In the genomic region with DNA sequence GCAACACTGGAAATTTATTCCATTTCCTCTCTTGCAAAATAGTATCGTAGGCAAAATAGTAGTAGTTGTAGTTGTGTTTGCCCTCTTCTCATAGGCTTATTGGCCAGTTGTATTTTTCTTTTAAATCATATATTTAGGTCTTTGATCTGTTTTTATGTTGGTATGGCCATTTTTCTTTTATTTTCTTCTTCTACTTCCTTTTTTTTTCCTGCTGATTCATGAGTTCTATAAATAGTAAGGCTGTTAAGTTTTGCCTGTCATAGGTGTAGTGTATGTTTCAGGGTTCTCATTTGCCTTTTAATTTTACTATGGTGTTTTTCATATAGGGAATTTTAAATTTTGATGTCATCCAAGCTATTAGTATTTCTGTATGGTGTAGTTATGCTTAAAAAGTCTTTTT, we compare ENCODE assay signal across 24 cellular contexts. TPM values are rescaled to one million over a fixed set of nuclear protein-coding genes. Genes with fewer than 3 reads are reported as not detected.
A peak's percentile ranks its signal among the peaks of the same experiment; 100 is the strongest.
DNase-seq lines count a peak whose midpoint lies in the region; ATAC-seq, FAIRE-seq and TF ChIP-seq lines count a peak whose summit lies in the region.
"Had no signal": no experiment of that assay in that cellular context is flagged by ENCODE, and none has a peak within 500 bp of the region (broad histone marks: within the 10 kb centered on the region; RNA-seq: fewer than 3 reads in every experiment).

No MANE protein-coding gene starts in this region.

- H3K9me3 Mint-ChIP-seq in glutamatergic neuron (ENCODE audit: unreplicated experiment), result no peaks in the 10 kb centered on the region
- H3K9me3 Mint-ChIP-seq: activated CD4-positive, alpha-beta T cell treated with anti-CD3 and anti-CD28 coated beads, Interleukin-2, amount 10 ng/mL, durations not matched to agents 7 days and 5 days; central memory CD8-positive, alpha-beta T cell; effector memory CD8-positive, alpha-beta T cell; natural killer cell had no signal

- peaks cover 3% of the 10 kb centered on the region for H3K27me3 Mint-ChIP-seq in glutamatergic neuron (ENCODE audit: unreplicated experiment)
- H3K27me3 Mint-ChIP-seq: activated CD4-positive, alpha-beta T cell treated with anti-CD3 and anti-CD28 coated beads, Interleukin-2, amount 10 ng/mL, durations not matched to agents 7 days and 5 days had no signal

- TF ChIP-seq CTCF in gastrocnemius medialis (IDR thresholded peaks at IDR 0.05 in 4 of 5, conservative IDR thresholded peaks at IDR 0.05 in 1 of 5), result no peak
- TF ChIP-seq CTCF in glutamatergic neuron (IDR thresholded peaks at IDR 0.05; ENCODE audit: partially characterized antibody, unreplicated experiment), result no peak
- TF ChIP-seq CTCF in dorsolateral prefrontal cortex (IDR thresholded peaks at IDR 0.05 in 54 of 56, conservative IDR thresholded peaks at IDR 0.05 in 2 of 56; ENCODE audit: low read depth in 1 of 56, partially characterized antibody in 56 of 56), result no peak

- TF ChIP-seq POLR2A in gastrocnemius medialis (IDR thresholded peaks at IDR 0.05), result no peak

- H3K27me3 ChIP-seq in gastrocnemius medialis, result no peaks in the 10 kb centered on the region
- H3K27me3 ChIP-seq in dorsolateral prefrontal cortex, result no peaks in the 10 kb centered on the region
- H3K27me3 ChIP-seq: upper lobe of right lung had no signal

- H3K36me3 Mint-ChIP-seq in glutamatergic neuron (ENCODE audit: unreplicated experiment), result no peaks in the 10 kb centered on the region
- H3K36me3 Mint-ChIP-seq: natural killer cell had no signal

- peak in 1 of 2 donors; percentile 37 for ATAC-seq in gastrocnemius medialis
- ATAC-seq: effector memory CD8-positive, alpha-beta T cell; natural killer cell; upper lobe of right lung had no signal

- no peak overlapping the region for H3K4me3 Mint-ChIP-seq in glutamatergic neuron (ENCODE audit: unreplicated experiment)
- H3K4me3 Mint-ChIP-seq: activated CD4-positive, alpha-beta T cell treated with anti-CD3 and anti-CD28 coated beads, Interleukin-2, amount 10 ng/mL, durations not matched to agents 7 days and 5 days; B cell; central memory CD8-positive, alpha-beta T cell; effector memory CD8-positive, alpha-beta T cell; natural killer cell had no signal

- intact Hi-C loops in gastrocnemius medialis (cut with DNase I; ENCODE audit: low total_unique reads) (loop anchor here (2.0 to 5.0 kb wide), 2 partner anchors 36 to 167 kb away; a partner anchor contains a TSS), dorsolateral prefrontal cortex (cut with DNase I) (no loop called here)

- peak overlapping the region; percentile 51 to 82 (median 75) for H3K27ac ChIP-seq in gastrocnemius medialis
- H3K27ac ChIP-seq in dorsolateral prefrontal cortex, result peak overlapping the region in 1 of 59 donors; percentile 80
- H3K27ac ChIP-seq: 22Rv1, upper lobe of right lung had no signal

- DNase-seq in NCI-H446 treated with DMSO at 0.1 percent for 48 hours (lab: John Stamatoyannopoulos, UW) (peak; percentile 31), NCI-H446 (lab: John Stamatoyannopoulos, UW) (no peak), NOMO-1 treated with DMSO at 0.1 percent for 48 hours (lab: John Stamatoyannopoulos, UW; ENCODE audit: unreplicated experiment) (peak; percentile 38), gastrocnemius medialis (no peak), cerebellar nuclear complex (lab: John Stamatoyannopoulos, UW) (no peak), glutamatergic neuron (no peak), dorsolateral prefrontal cortex (no peak)
- DNase-seq: activated CD4-positive, alpha-beta T cell treated with anti-CD3 and anti-CD28 coated beads, Interleukin-2, amount 10 ng/mL, durations not matched to agents 7 days and 5 days; activated CD8-positive, alpha-beta memory T cell treated with anti-CD3 and anti-CD28 coated beads, Interleukin-2, amount 50 U/mL, for 4 hours; effector memory CD8-positive, alpha-beta T cell; natural killer cell; NCI-H1436; NCI-H2171; RPMI8226; SW 1271; upper lobe of right lung had no signal

- peak; percentile 5 for FAIRE-seq in colon (lab: Jason Lieb, UNC)
- FAIRE-seq: TTC549 had no signal

- in situ Hi-C loops in gastrocnemius medialis (cut with MboI; ENCODE audit: low sequenced_read_pairs in 4 of 4), result no loop called here

- no peaks in the 10 kb centered on the region for H3K36me3 ChIP-seq in gastrocnemius medialis
- H3K36me3 ChIP-seq: upper lobe of right lung had no signal

- H3K4me1 ChIP-seq in gastrocnemius medialis, result peaks cover 23 to 45% of the 10 kb centered on the region in 2 donors

- H3K4me1 Mint-ChIP-seq in glutamatergic neuron (ENCODE audit: low read depth, unreplicated experiment), result no peaks in the 10 kb centered on the region
- H3K4me1 Mint-ChIP-seq: activated CD4-positive, alpha-beta T cell treated with anti-CD3 and anti-CD28 coated beads, Interleukin-2, amount 10 ng/mL, durations not matched to agents 7 days and 5 days; B cell; central memory CD8-positive, alpha-beta T cell; natural killer cell had no signal

- no peak overlapping the region for H3K27ac Mint-ChIP-seq in glutamatergic neuron (ENCODE audit: unreplicated experiment)
- H3K27ac Mint-ChIP-seq: activated CD4-positive, alpha-beta T cell treated with anti-CD3 and anti-CD28 coated beads, Interleukin-2, amount 10 ng/mL, durations not matched to agents 7 days and 5 days; B cell; effector memory CD8-positive, alpha-beta T cell; natural killer cell had no signal

- H3K4me3 ChIP-seq in gastrocnemius medialis (peak overlapping the region in 3 of 4 donors; percentile 9 to 30 (median 19)), dorsolateral prefrontal cortex (no peak overlapping the region)
- H3K4me3 ChIP-seq: lung, upper lobe of right lung had no signal

- no peaks in the 10 kb centered on the region for H3K9me3 ChIP-seq in gastrocnemius medialis
- H3K9me3 ChIP-seq: upper lobe of right lung had no signal

RNA-seq across cellular contexts. Expression of a gene that starts 25.4 kb away (rescaled TPM):
- total RNA-seq in gastrocnemius medialis (10 to 100 TPM in 2 of 4 donors, 1 to 10 TPM in 2; 5.3 to 13.6 (median 9.3) TPM), glutamatergic neuron (ENCODE audit: unreplicated experiment) (7.9 TPM), dorsolateral prefrontal cortex (10 to 100 TPM in 12 of 120 experiments, 1 to 10 TPM in 98, under 1 TPM in 10; 0.32 to 44.5 (median 2.9) TPM)
- total RNA-seq: activated CD4-positive, alpha-beta T cell treated with anti-CD3 and anti-CD28 coated beads, Interleukin-2, amount 10 ng/mL, durations not matched to agents 7 days and 5 days; Daoy; LHCN-M2 had no signal

RNA-seq across cellular contexts. Expression of a gene that starts 31.8 kb away (rescaled TPM):
- total RNA-seq in gastrocnemius medialis (under 1 TPM; 0.27 to 0.98 (median 0.64) TPM), glutamatergic neuron (ENCODE audit: unreplicated experiment) (0.07 TPM), dorsolateral prefrontal cortex (1 to 10 TPM in 2 of 120 experiments, under 1 TPM in 90, not detected in 28; 0.06 to 1.5 (median 0.21) TPM)

Comparison
In these comparisons a context has a peak if more than half of its experiments do, and no peak if none do; other contexts are left out.
1. DNase-seq: peak in NCI-H446 treated with DMSO at 0.1 percent for 48 hours (single experiment) and NOMO-1 treated with DMSO at 0.1 percent for 48 hours (single experiment); none in NCI-H446 (0 of 2), gastrocnemius medialis (0 of 2), cerebellar nuclear complex (0 of 2), glutamatergic neuron (single experiment) and dorsolateral prefrontal cortex (0 of 10).
2. H3K4me3 ChIP-seq: peak in gastrocnemius medialis (3 of 4); none in dorsolateral prefrontal cortex (0 of 59).